8 cellular contexts compared by ENCODE assay signal in genomic region chr1:36305915-36306209, GRCh38. TPM values are rescaled to one million over a fixed set of nuclear protein-coding genes. Genes with fewer than 3 reads are reported as not detected.
DNase-seq lines count a peak whose midpoint lies in the region; ATAC-seq and TF ChIP-seq lines count a peak whose summit lies in the region.

No MANE protein-coding gene starts in this region.

- no peak for DNase-seq in CD4-positive, alpha-beta T cell
- DNase-seq in LoVo (ENCODE audit: low spot score) (peak; percentile 11), dorsolateral prefrontal cortex (no peak), neural crest cell (ENCODE audit: low read depth, low spot score) (no peak), Ammon's horn (ENCODE audit: low spot score) (no peak), DMS153 treated with DMSO at 0.1 percent for 48 hours (lab: John Stamatoyannopoulos, UW; ENCODE audit: unreplicated experiment) (no peak), BE2C (no peak), ecto neural progenitor cell (ENCODE audit: low spot score) (no peak)

- no peak overlapping the region for H3K27ac Mint-ChIP-seq in CD4-positive, alpha-beta T cell
- no peak overlapping the region for H3K27ac Mint-ChIP-seq in neural crest cell (ENCODE audit: unreplicated experiment)

- POLR2A ChIA-PET in CD4-positive, alpha-beta T cell (lab: Charles Lee), result interaction anchor here (0.8 to 2.2 kb wide), 11 partner anchors 14 to 157 kb away, joined by 3 to 19 read pairs (median 7); partner anchors contain the start of genes EVA1B, MAP7D1, STK40 and THRAP3

- H3K27ac ChIP-seq in CD4-positive, alpha-beta T cell (ENCODE audit: low read depth, low read length), result peak overlapping the region; percentile 29
- peak overlapping the region in 28 of 59 donors; percentile 16 to 85 (median 65) for H3K27ac ChIP-seq in dorsolateral prefrontal cortex

- peaks cover 47% of the 10 kb centered on the region for H3K36me3 Mint-ChIP-seq in CD4-positive, alpha-beta T cell (ENCODE audit: low read depth)
- peaks cover 18% of the 10 kb centered on the region for H3K36me3 Mint-ChIP-seq in neural crest cell (ENCODE audit: low read depth)

- H3K27me3 ChIP-seq in CD4-positive, alpha-beta T cell (ENCODE audit: control insufficient read depth, insufficient read depth, low read length), result no peaks in the 10 kb centered on the region
- H3K27me3 ChIP-seq in dorsolateral prefrontal cortex, result no peaks in the 10 kb centered on the region
- H3K27me3 ChIP-seq in BE2C, result no peaks in the 10 kb centered on the region

- peak overlapping the region; percentile 77 for H3K4me3 Mint-ChIP-seq in CD4-positive, alpha-beta T cell
- H3K4me3 Mint-ChIP-seq in neural crest cell, result peak overlapping the region; percentile 67

- H3K9me3 ChIP-seq in CD4-positive, alpha-beta T cell (ENCODE audit: control insufficient read depth, low read length), result no peaks in the 10 kb centered on the region
- H3K9me3 ChIP-seq in BE2C, result no peaks in the 10 kb centered on the region

- H3K9me3 Mint-ChIP-seq in CD4-positive, alpha-beta T cell, result no peaks in the 10 kb centered on the region
- H3K9me3 Mint-ChIP-seq in neural crest cell, result no peaks in the 10 kb centered on the region

- no peak for TF ChIP-seq CTCF in CD4-positive, alpha-beta T cell (IDR thresholded peaks at IDR 0.05)
- TF ChIP-seq CTCF in dorsolateral prefrontal cortex (IDR thresholded peaks at IDR 0.05 in 54 of 56, conservative IDR thresholded peaks at IDR 0.05 in 2 of 56; ENCODE audit: low read depth in 1 of 56, partially characterized antibody in 56 of 56), result no peak
- no peak for TF ChIP-seq CTCF in neural crest cell (conservative IDR thresholded peaks at IDR 0.05)
- TF ChIP-seq CTCF in BE2C (IDR thresholded peaks at IDR 0.05; ENCODE audit: low read depth, low read length), result no peak

- intact Hi-C loops in CD4-positive, alpha-beta T cell (cut with DNase I, micrococcal nuclease), result loop anchor here (2.0 to 5.0 kb wide), 4 partner anchors 46 to 76 kb away; no protein-coding TSS in a partner anchor
- intact Hi-C loops in dorsolateral prefrontal cortex (cut with DNase I), result loop anchor here in 1 of 2 donors (5.0 kb wide), 1 partner anchor 61 kb away; no protein-coding TSS in a partner anchor

- CTCF ChIA-PET in CD4-positive, alpha-beta T cell (lab: Charles Lee), result interaction anchor here (1.3 to 1.9 kb wide), 6 partner anchors 18 to 156 kb away, joined by 3 to 13 read pairs (median 6); partner anchors contain the start of genes EVA1B and TRAPPC3

- no peaks in the 10 kb centered on the region for H3K27me3 Mint-ChIP-seq in CD4-positive, alpha-beta T cell
- peaks cover 3% of the 10 kb centered on the region for H3K27me3 Mint-ChIP-seq in neural crest cell (ENCODE audit: low read depth)

- ATAC-seq in CD4-positive, alpha-beta T cell (ENCODE audit: poor library complexity), result no peak

- H3K4me1 ChIP-seq in BE2C, result no peaks in the 10 kb centered on the region

- H3K4me3 ChIP-seq in dorsolateral prefrontal cortex, result peak overlapping the region in 56 of 59 donors; percentile 62 to 96 (median 81)
- no peak overlapping the region for H3K4me3 ChIP-seq in BE2C (ENCODE audit: low read depth, low read length)

- H3K4me1 Mint-ChIP-seq in CD4-positive, alpha-beta T cell (ENCODE audit: low read depth), result peaks cover 16% of the 10 kb centered on the region
- H3K4me1 Mint-ChIP-seq in neural crest cell, result peaks cover 19% of the 10 kb centered on the region

- peaks cover 19% of the 10 kb centered on the region for H3K36me3 ChIP-seq in BE2C

RNA-seq across cellular contexts. Expression of gene SH3D21, which starts 0.3 kb away (rescaled TPM):
- total RNA-seq in CD4-positive, alpha-beta T cell, result 1 to 10 TPM; 1.9 to 2.6 TPM
- total RNA-seq in dorsolateral prefrontal cortex (10 to 100 TPM in 119 of 120 experiments, 1 to 10 TPM in 1; 6.5 to 40.5 (median 21.0) TPM), neural crest cell (5.4 and 5.9 TPM in 2 replicates)
- 1.9 TPM for polyA plus RNA-seq in BE2C (2012; ENCODE audit: insufficient read depth, insufficient read length, low read depth)

RNA-seq across cellular contexts. Expression of gene EVA1B, which starts 17.6 kb away (rescaled TPM):
- total RNA-seq in CD4-positive, alpha-beta T cell, result 1 to 10 TPM; 1.5 to 1.8 TPM
- 10 to 100 TPM in 5 of 120 experiments, 1 to 10 TPM in 115; 1.4 to 21.5 (median 4.7) TPM for total RNA-seq in dorsolateral prefrontal cortex
- 24.8 and 28.5 TPM in 2 replicates for total RNA-seq in neural crest cell
- 6.5 TPM for polyA plus RNA-seq in BE2C (2012; ENCODE audit: insufficient read depth, insufficient read length, low read depth)
